1 cellular context compared by ENCODE assay signal in the genomic region with DNA sequence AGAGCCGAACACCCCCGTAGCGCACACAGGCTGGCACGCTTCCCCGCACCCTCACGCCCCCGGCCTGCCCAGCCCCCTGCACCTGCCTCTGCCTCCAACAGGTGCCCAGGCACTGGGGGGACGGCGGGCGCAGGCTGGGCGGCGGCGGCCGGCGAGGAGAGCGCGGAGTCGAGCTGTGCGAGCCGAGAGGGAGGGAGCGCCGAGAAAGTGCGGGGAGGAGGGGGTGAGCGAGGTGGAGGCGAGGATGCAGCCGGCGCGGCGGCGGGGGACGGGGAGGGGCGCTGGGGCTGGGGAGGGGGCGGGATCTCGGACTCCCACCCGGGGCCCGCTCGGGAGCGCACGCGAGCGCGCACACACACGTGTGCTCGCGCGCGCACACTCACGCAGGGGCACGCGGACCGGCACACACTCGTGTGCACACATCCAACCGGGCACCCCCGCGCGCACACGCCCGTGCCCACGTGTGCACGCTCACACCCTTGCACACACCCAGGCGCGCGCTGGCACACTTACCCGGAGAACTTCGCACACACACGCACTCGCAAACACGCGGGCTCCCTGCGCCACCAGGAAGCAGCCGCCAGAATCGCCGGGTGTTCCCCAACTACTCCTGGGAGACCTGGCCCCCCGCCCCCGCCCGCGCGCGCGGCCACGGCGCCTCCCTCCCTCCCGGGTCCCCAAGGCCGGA.
TF ChIP-seq lines count a peak whose summit lies in the region.

Gene DOC2A, minus strand, starts transcription at position 211 of the 688 bp plus-strand sequence. CDS start 805 bp downstream, outside the sequence.

TF ChIP-seq in GM12878, 131 proteins besides CTCF, POLR2A, EP300 and RAD21 (continued from another document):
- TF ChIP-seq PBX3 (IDR thresholded peaks at IDR 0.05; ENCODE audit: insufficient replicate concordance, low read depth, low read length), result no peak
